8 cellular contexts compared by ENCODE assay signal in genomic region chr7:16078076-16078952, GRCh38.
DNase-seq lines count a peak whose midpoint lies in the region; ATAC-seq and TF ChIP-seq lines count a peak whose summit lies in the region.

No MANE protein-coding gene starts in this region.

- DNase-seq in DMS153 (lab: John Stamatoyannopoulos, UW) (peak; percentile 77), NCI-H510A (lab: John Stamatoyannopoulos, UW) (peak; percentile 15), astrocyte of the spinal cord (ENCODE audit: low read depth, low spot score) (peak; percentile 75), inferior parietal cortex (ENCODE audit: extremely low spot score) (peak; percentile 91), tibial artery (no peak)

- H3K27ac ChIP-seq in tibial artery = no peak overlapping the region

- no peaks in the 10 kb centered on the region for H3K9me3 ChIP-seq in tibial artery

- intact Hi-C loops in tibial artery (cut with DNase I; ENCODE audit: low total_unique reads) = loop anchor here (5.0 kb wide), 1 partner anchor 484 kb away; no protein-coding TSS in a partner anchor

- in situ Hi-C loops in astrocyte of the spinal cord (cut with HindIII; ENCODE audit: low sequenced_read_pairs) = no loop called here

- H3K36me3 ChIP-seq in tibial artery = no peaks in the 10 kb centered on the region

- TF ChIP-seq CTCF in astrocyte of the spinal cord (IDR thresholded peaks at IDR 0.05; ENCODE audit: low read depth, low read length) (peak; percentile 68), tibial artery (IDR thresholded peaks at IDR 0.05) (peak; percentile 54 to 74)

- no peak overlapping the region for H3K4me3 ChIP-seq in astrocyte of the spinal cord (ENCODE audit: low read depth, low read length)
- no peak overlapping the region for H3K4me3 ChIP-seq in tibial artery

- H3K27me3 ChIP-seq in tibial artery = no peaks in the 10 kb centered on the region

- no peaks in the 10 kb centered on the region for H3K4me1 ChIP-seq in tibial artery

- ATAC-seq in GM19372 (IDR thresholded peaks at IDR 0.05; ENCODE audit: low read depth, unreplicated experiment) (peak; percentile 81), HG03442 (IDR thresholded peaks at IDR 0.05; ENCODE audit: unreplicated experiment) (peak; percentile 73), GM21529 (IDR thresholded peaks at IDR 0.05; ENCODE audit: unreplicated experiment) (no peak)

Comparison
In these comparisons a context has a peak if more than half of its experiments do, and no peak if none do; other contexts are left out.
1. DNase-seq: peak in DMS153 (single experiment), NCI-H510A (single experiment), astrocyte of the spinal cord (single experiment) and inferior parietal cortex (single experiment); none in tibial artery (0 of 2).